ENCODE assay signal across 29 cellular contexts in genomic region chr16:15721018-15721417, GRCh38.
"Had no signal": no experiment of that assay in that cellular context is flagged by ENCODE, and none has a peak within 500 bp of the region (broad histone marks: within the 10 kb centered on the region; RNA-seq: fewer than 3 reads in every experiment).

No MANE protein-coding gene starts in this region.

- H3K4me3 Mint-ChIP-seq: activated B cell treated with CpG ODN at 0.5 μM for 24 hours; activated CD8-positive, alpha-beta T cell treated with anti-CD3 and anti-CD28 coated beads for 36 hours; activated naive CD8-positive, alpha-beta T cell treated with anti-CD3 and anti-CD28 coated beads for 36 hours; activated T-cell treated with anti-CD3 and anti-CD28 coated beads, Interleukin-2, amount 50 U/mL, for 72 hours; activated T-helper 17 cell treated with anti-CD3 and anti-CD28 coated beads, Interleukin-2, amount 50 U/mL, for 72 hours; T-helper 2 cell treated with Interferon-gamma antibody and Interleukin-4, amounts not matched to agents 5 μg/mL and 100 μg/mL, for 36 hours had no signal

- H3K9me3 Mint-ChIP-seq: activated CD8-positive, alpha-beta T cell treated with anti-CD3 and anti-CD28 coated beads for 36 hours; activated naive CD8-positive, alpha-beta T cell treated with anti-CD3 and anti-CD28 coated beads for 36 hours; activated T-cell treated with anti-CD3 and anti-CD28 coated beads, Interleukin-2, amount 50 U/mL, for 72 hours; activated T-helper 17 cell treated with anti-CD3 and anti-CD28 coated beads, Interleukin-2, amount 50 U/mL, for 72 hours; T-helper 2 cell treated with Interferon-gamma antibody and Interleukin-4, amounts not matched to agents 5 μg/mL and 100 μg/mL, for 36 hours had no signal

- ATAC-seq: activated CD8-positive, alpha-beta T cell treated with anti-CD3 and anti-CD28 coated beads for 36 hours; activated T-cell treated with anti-CD3 and anti-CD28 coated beads, Interleukin-2, amount 50 U/mL, for 72 hours; activated T-helper 17 cell treated with anti-CD3 and anti-CD28 coated beads, Interleukin-2, amount 50 U/mL, for 72 hours; Panc1 had no signal

- H3K27ac ChIP-seq: brain microvascular endothelial cell, KMS-11, SJCRH30, SK-N-MC, VCaP had no signal

- DNase-seq: activated B cell treated with CpG ODN at 0.5 μM for 24 hours; activated CD4-positive, alpha-beta T cell treated with anti-CD3 and anti-CD28 coated beads for 4 hours; activated CD4-positive, CD25-positive, alpha-beta regulatory T cell treated with anti-CD3 and anti-CD28 coated beads, Interleukin-2, amount 50 U/mL, for 72 hours; activated CD8-positive, alpha-beta T cell treated with anti-CD3 and anti-CD28 coated beads for 36 hours; activated effector memory CD4-positive, alpha-beta T cell treated with anti-CD3 and anti-CD28 coated beads, Interleukin-2, amount 50 U/mL, for 16 hours; activated naive CD4-positive, alpha-beta T cell; activated naive CD4-positive, alpha-beta T cell treated with anti-CD3 and anti-CD28 coated beads, Interleukin-2, amount 50 U/mL, for 16 hours; activated naive CD8-positive, alpha-beta T cell treated with anti-CD3 and anti-CD28 coated beads for 36 hours; activated T-cell treated with anti-CD3 and anti-CD28 coated beads, Interleukin-2, amount 50 U/mL, for 1 hour; activated T-cell treated with anti-CD3 and anti-CD28 coated beads, Interleukin-2, amount 50 U/mL, for 72 hours; amniotic stem cell; aorta; brain microvascular endothelial cell; central memory CD4-positive, alpha-beta T cell; NCI-H1105; NCI-H1417 treated with DMSO at 0.1 percent for 48 hours; NCI-H1694; NCI-H1930; NCI-H2081 treated with DMSO at 0.1 percent for 48 hours; NCI-H345; NCI-H524 treated with DMSO at 0.1 percent for 48 hours; SHP77; SJCRH30 had no signal

- H3K4me1 ChIP-seq: SJCRH30 had no signal

- H3K27me3 ChIP-seq: brain microvascular endothelial cell, SJCRH30 had no signal

- H3K27ac Mint-ChIP-seq: activated B cell treated with CpG ODN at 0.5 μM for 24 hours; activated CD8-positive, alpha-beta T cell treated with anti-CD3 and anti-CD28 coated beads for 36 hours; activated naive CD8-positive, alpha-beta T cell treated with anti-CD3 and anti-CD28 coated beads for 36 hours; activated T-cell treated with anti-CD3 and anti-CD28 coated beads, Interleukin-2, amount 50 U/mL, for 72 hours; activated T-helper 17 cell treated with anti-CD3 and anti-CD28 coated beads, Interleukin-2, amount 50 U/mL, for 72 hours; T-helper 2 cell treated with Interferon-gamma antibody and Interleukin-4, amounts not matched to agents 5 μg/mL and 100 μg/mL, for 36 hours had no signal

- H3K4me3 ChIP-seq: SJCRH30, SK-N-MC had no signal

- H3K36me3 ChIP-seq: SJCRH30 had no signal

- H3K4me2 ChIP-seq: KMS-11 had no signal

- H3K9ac ChIP-seq: KMS-11 had no signal

- H3K27me3 Mint-ChIP-seq: activated B cell treated with CpG ODN at 0.5 μM for 24 hours; activated CD8-positive, alpha-beta T cell treated with anti-CD3 and anti-CD28 coated beads for 36 hours; activated naive CD8-positive, alpha-beta T cell treated with anti-CD3 and anti-CD28 coated beads for 36 hours; activated T-helper 17 cell treated with anti-CD3 and anti-CD28 coated beads, Interleukin-2, amount 50 U/mL, for 72 hours had no signal

- H3K9me3 ChIP-seq: SJCRH30 had no signal

- H3K4me1 Mint-ChIP-seq: activated B cell treated with CpG ODN at 0.5 μM for 24 hours; activated naive CD8-positive, alpha-beta T cell treated with anti-CD3 and anti-CD28 coated beads for 36 hours; activated T-helper 17 cell treated with anti-CD3 and anti-CD28 coated beads, Interleukin-2, amount 50 U/mL, for 72 hours had no signal
